ENCODE assay signal across 20 cellular contexts in the genomic region with DNA sequence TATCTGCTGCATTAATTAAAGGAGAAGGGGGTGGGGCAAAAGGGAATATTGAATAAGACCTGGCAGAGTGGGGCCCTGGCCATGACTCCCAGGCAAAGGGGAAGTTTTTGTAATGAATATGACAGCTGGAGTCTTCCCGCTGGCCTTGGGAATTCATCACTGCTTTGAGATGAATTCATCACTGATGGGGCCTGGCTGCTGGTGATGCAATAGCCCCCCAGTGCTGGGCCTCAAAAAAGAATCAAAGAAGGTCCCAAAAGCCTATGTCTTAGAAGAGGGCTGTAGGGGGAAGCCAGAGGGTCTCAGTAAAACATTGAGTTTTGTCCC. TPM values are rescaled to one million over a fixed set of nuclear protein-coding genes. Genes with fewer than 3 reads are reported as not detected.
"Had no signal": no experiment of that assay in that cellular context is flagged by ENCODE, and none has a peak within 500 bp of the region (broad histone marks: within the 10 kb centered on the region; RNA-seq: fewer than 3 reads in every experiment).

No MANE protein-coding gene starts in this region.

- H3K9me3 ChIP-seq: left ventricle myocardium inferior, neutrophil, upper lobe of left lung had no signal

- H3K4me3 ChIP-seq: left ventricle myocardium inferior, skin epidermis, upper lobe of left lung had no signal

- H3K27me3 ChIP-seq: neutrophil, upper lobe of left lung had no signal

- H3K36me3 Mint-ChIP-seq: activated naive CD8-positive, alpha-beta T cell treated with anti-CD3 and anti-CD28 coated beads, Interleukin-2, amount 10 ng/mL, durations not matched to agents 7 days and 5 days; memory B cell; naive thymus-derived CD8-positive, alpha-beta T cell had no signal

- H3K9me3 Mint-ChIP-seq: activated CD4-positive, alpha-beta T cell treated with anti-CD3 and anti-CD28 coated beads, Interleukin-2, amount 10 ng/mL, durations not matched to agents 24 days and 14 days; activated naive CD8-positive, alpha-beta T cell treated with anti-CD3 and anti-CD28 coated beads, Interleukin-2, amount 10 ng/mL, durations not matched to agents 7 days and 5 days; memory B cell; naive thymus-derived CD8-positive, alpha-beta T cell; stimulated activated naive CD8-positive, alpha-beta T cell treated with anti-CD3 and anti-CD28 coated beads, Interleukin-15, Interleukin-2, amounts not matched to agents 100 ng/mL and 50 ng/mL, for 24 hours had no signal

- ATAC-seq: esophagus mucosa; naive thymus-derived CD8-positive, alpha-beta T cell had no signal

- H3K36me3 ChIP-seq: brain microvascular endothelial cell, left ventricle myocardium inferior, neutrophil, upper lobe of left lung had no signal

- H3K27ac Mint-ChIP-seq: activated CD4-positive, alpha-beta T cell treated with anti-CD3 and anti-CD28 coated beads, Interleukin-2, amount 10 ng/mL, durations not matched to agents 24 days and 14 days; activated naive CD8-positive, alpha-beta T cell treated with anti-CD3 and anti-CD28 coated beads, Interleukin-2, amount 10 ng/mL, durations not matched to agents 7 days and 5 days; memory B cell; stimulated activated naive CD8-positive, alpha-beta T cell treated with anti-CD3 and anti-CD28 coated beads, Interleukin-15, Interleukin-2, amounts not matched to agents 100 ng/mL and 50 ng/mL, for 24 hours had no signal

- H3K27ac ChIP-seq: brain microvascular endothelial cell, left ventricle myocardium inferior, neutrophil, upper lobe of left lung had no signal

- H3K4me3 Mint-ChIP-seq: activated CD4-positive, alpha-beta T cell treated with anti-CD3 and anti-CD28 coated beads, Interleukin-2, amount 10 ng/mL, durations not matched to agents 24 days and 14 days; activated naive CD8-positive, alpha-beta T cell treated with anti-CD3 and anti-CD28 coated beads, Interleukin-2, amount 10 ng/mL, durations not matched to agents 7 days and 5 days; memory B cell; naive thymus-derived CD8-positive, alpha-beta T cell; stimulated activated naive CD8-positive, alpha-beta T cell treated with anti-CD3 and anti-CD28 coated beads, Interleukin-15, Interleukin-2, amounts not matched to agents 100 ng/mL and 50 ng/mL, for 24 hours had no signal

- DNase-seq: activated CD4-positive, alpha-beta T cell treated with anti-CD3 and anti-CD28 coated beads, Interleukin-2, amount 10 ng/mL, durations not matched to agents 24 days and 14 days; activated CD4-positive, CD25-positive, alpha-beta regulatory T cell; activated CD8-positive, alpha-beta memory T cell treated with anti-CD3 and anti-CD28 coated beads, Interleukin-2, amount 50 U/mL, for 48 hours; activated naive CD4-positive, alpha-beta T cell; brain microvascular endothelial cell; dermis blood vessel endothelial cell; hippocampal formation; kidney; left ventricle myocardium inferior; naive thymus-derived CD8-positive, alpha-beta T cell; T-helper 2 cell; upper lobe of left lung had no signal

RNA-seq across cellular contexts. Expression of a gene that starts 2.4 kb away (rescaled TPM):
- total RNA-seq: activated CD4-positive, alpha-beta T cell treated with anti-CD3 and anti-CD28 coated beads, Interleukin-2, amount 10 ng/mL, durations not matched to agents 24 days and 14 days; activated naive CD8-positive, alpha-beta T cell treated with anti-CD3 and anti-CD28 coated beads, Interleukin-2, amount 10 ng/mL, durations not matched to agents 7 days and 5 days; chondrocyte; dermis blood vessel endothelial cell; esophagus mucosa; left ventricle myocardium inferior; naive thymus-derived CD8-positive, alpha-beta T cell; temporal lobe had no signal
- polyA plus RNA-seq: naive thymus-derived CD8-positive, alpha-beta T cell had no signal

RNA-seq across cellular contexts. Expression of a gene that starts 35.1 kb away (rescaled TPM):
- total RNA-seq: activated CD4-positive, alpha-beta T cell treated with anti-CD3 and anti-CD28 coated beads, Interleukin-2, amount 10 ng/mL, durations not matched to agents 24 days and 14 days; activated naive CD8-positive, alpha-beta T cell treated with anti-CD3 and anti-CD28 coated beads, Interleukin-2, amount 10 ng/mL, durations not matched to agents 7 days and 5 days; chondrocyte; dermis blood vessel endothelial cell; kidney; left ventricle myocardium inferior; naive thymus-derived CD8-positive, alpha-beta T cell; temporal lobe had no signal
- polyA plus RNA-seq: naive thymus-derived CD8-positive, alpha-beta T cell had no signal
